In the genomic region with DNA sequence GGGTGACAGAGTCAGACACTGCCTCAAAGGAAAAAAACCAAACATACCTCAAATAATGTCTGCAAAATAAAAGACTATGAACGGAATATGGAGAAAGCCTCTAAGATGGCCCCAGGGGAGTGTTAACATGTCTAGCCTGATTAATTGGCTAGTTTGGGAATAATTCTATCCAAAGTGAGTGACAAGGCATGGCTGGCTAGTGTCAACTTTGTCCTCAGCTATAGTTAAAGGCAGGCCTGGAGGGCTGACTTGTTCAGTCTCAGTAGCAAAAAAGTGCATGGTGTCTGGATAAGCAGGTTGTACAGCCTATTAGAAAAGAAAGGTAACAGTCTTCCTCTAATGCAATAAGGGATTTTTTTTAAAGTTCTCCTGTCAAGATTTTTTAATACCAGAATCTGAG, we compare ENCODE assay signal across 23 cellular contexts.
"Had no signal": no experiment of that assay in that cellular context is flagged by ENCODE, and none has a peak within 500 bp of the region (broad histone marks: within the 10 kb centered on the region; RNA-seq: fewer than 3 reads in every experiment).

No MANE protein-coding gene starts in this region.

- H3K9me3 ChIP-seq: colonic mucosa, heart right ventricle, spleen, thyroid gland, vagina had no signal

- H3K27ac Mint-ChIP-seq: activated B cell treated with CpG ODN at 0.5 μM for 24 hours; activated CD4-positive, alpha-beta T cell treated with anti-CD3 and anti-CD28 coated beads, Interleukin-2, amount 10 ng/mL, durations not matched to agents 24 days and 14 days; activated CD8-positive, alpha-beta T cell treated with anti-CD3 and anti-CD28 coated beads for 36 hours; activated naive CD8-positive, alpha-beta T cell treated with anti-CD3 and anti-CD28 coated beads, Interleukin-2, amount 10 ng/mL, durations not matched to agents 7 days and 5 days; activated T-helper 2 cell treated with anti-CD3 and anti-CD28 coated beads, Interferon-gamma antibody, Interleukin-2, Interleukin-4, amounts not matched to agents 10 μg/mL and 5 μg/mL and 100 μg/mL, durations not matched to agents 14 hours and 24 hours and 36 hours; endodermal cell; immature natural killer cell; stimulated activated memory B cell treated with anti-CD40 and anti-IgM and Interleukin-4, amounts not matched to agents 10 μg/mL and 1 μg/mL and 100 μg/mL, for 72 hours; T-cell had no signal

- H3K27ac ChIP-seq: colonic mucosa, thyroid gland, vagina had no signal

- H3K4me3 Mint-ChIP-seq: activated B cell treated with CpG ODN at 0.5 μM for 24 hours; activated CD4-positive, alpha-beta T cell treated with anti-CD3 and anti-CD28 coated beads, Interleukin-2, amount 10 ng/mL, durations not matched to agents 24 days and 14 days; activated CD8-positive, alpha-beta T cell treated with anti-CD3 and anti-CD28 coated beads for 36 hours; activated naive CD8-positive, alpha-beta T cell treated with anti-CD3 and anti-CD28 coated beads, Interleukin-2, amount 10 ng/mL, durations not matched to agents 7 days and 5 days; central memory CD8-positive, alpha-beta T cell; endodermal cell; immature natural killer cell; stimulated activated memory B cell treated with anti-CD40 and anti-IgM and Interleukin-4, amounts not matched to agents 10 μg/mL and 1 μg/mL and 100 μg/mL, for 72 hours; T-cell had no signal

- H3K27me3 ChIP-seq: colonic mucosa, spleen, thyroid gland, vagina had no signal

- H3K4me3 ChIP-seq: colonic mucosa, heart right ventricle, spleen, thyroid gland, vagina had no signal

- H3K9me3 Mint-ChIP-seq: activated B cell treated with CpG ODN at 0.5 μM for 24 hours; activated CD4-positive, alpha-beta T cell treated with anti-CD3 and anti-CD28 coated beads, Interleukin-2, amount 10 ng/mL, durations not matched to agents 24 days and 14 days; activated CD8-positive, alpha-beta T cell treated with anti-CD3 and anti-CD28 coated beads for 36 hours; activated T-helper 2 cell treated with anti-CD3 and anti-CD28 coated beads, Interferon-gamma antibody, Interleukin-2, Interleukin-4, amounts not matched to agents 10 μg/mL and 5 μg/mL and 100 μg/mL, durations not matched to agents 14 hours and 24 hours and 36 hours; brain; central memory CD8-positive, alpha-beta T cell; endodermal cell; immature natural killer cell; nephron; stimulated activated memory B cell treated with anti-CD40 and anti-IgM and Interleukin-4, amounts not matched to agents 10 μg/mL and 1 μg/mL and 100 μg/mL, for 72 hours; T-cell had no signal

- H3K36me3 ChIP-seq: colonic mucosa, heart right ventricle, thyroid gland, vagina had no signal

- ATAC-seq: activated CD8-positive, alpha-beta T cell treated with anti-CD3 and anti-CD28 coated beads for 36 hours; heart right ventricle; stimulated activated memory B cell treated with anti-CD40 and anti-IgM and Interleukin-4, amounts not matched to agents 10 μg/mL and 1 μg/mL and 100 μg/mL, for 72 hours; T-cell had no signal

- H3K36me3 Mint-ChIP-seq: brain, immature natural killer cell had no signal

- H3K4me1 Mint-ChIP-seq: activated CD4-positive, alpha-beta T cell treated with anti-CD3 and anti-CD28 coated beads, Interleukin-2, amount 10 ng/mL, durations not matched to agents 24 days and 14 days; activated naive CD8-positive, alpha-beta T cell treated with anti-CD3 and anti-CD28 coated beads, Interleukin-2, amount 10 ng/mL, durations not matched to agents 7 days and 5 days; immature natural killer cell had no signal

- DNase-seq: activated B cell treated with CpG ODN at 0.5 μM for 24 hours; activated CD4-positive, alpha-beta T cell treated with anti-CD3 and anti-CD28 coated beads, Interleukin-2, amount 10 ng/mL, durations not matched to agents 24 days and 14 days; activated CD8-positive, alpha-beta T cell treated with anti-CD3 and anti-CD28 coated beads for 36 hours; activated naive CD4-positive, alpha-beta T cell treated with Interleukin-2 at 50 U/mL for 16 hours; activated naive CD8-positive, alpha-beta T cell treated with anti-CD3 and anti-CD28 coated beads, Interleukin-2, amount 10 ng/mL, durations not matched to agents 7 days and 5 days; activated T-cell treated with anti-CD3 and anti-CD28 coated beads, Interleukin-2, amount 50 U/mL, for 1 hour; colonic mucosa; endodermal cell; heart right ventricle; immature natural killer cell; kidney glomerular epithelial cell; mesenchymal stem cell; nucleus accumbens; spleen; stimulated activated CD4-positive, alpha-beta T cell treated with anti-CD3 and anti-CD28 coated beads, Interleukin-4, amount 100 ng/mL, for 4 hours; T-cell; thyroid gland had no signal

- H3K27me3 Mint-ChIP-seq: activated B cell treated with CpG ODN at 0.5 μM for 24 hours; activated CD4-positive, alpha-beta T cell treated with anti-CD3 and anti-CD28 coated beads, Interleukin-2, amount 10 ng/mL, durations not matched to agents 24 days and 14 days; activated CD8-positive, alpha-beta T cell treated with anti-CD3 and anti-CD28 coated beads for 36 hours; activated naive CD8-positive, alpha-beta T cell treated with anti-CD3 and anti-CD28 coated beads, Interleukin-2, amount 10 ng/mL, durations not matched to agents 7 days and 5 days; brain; central memory CD8-positive, alpha-beta T cell; stimulated activated memory B cell treated with anti-CD40 and anti-IgM and Interleukin-4, amounts not matched to agents 10 μg/mL and 1 μg/mL and 100 μg/mL, for 72 hours; T-cell had no signal
